14 cellular contexts compared by ENCODE assay signal in the genomic region with DNA sequence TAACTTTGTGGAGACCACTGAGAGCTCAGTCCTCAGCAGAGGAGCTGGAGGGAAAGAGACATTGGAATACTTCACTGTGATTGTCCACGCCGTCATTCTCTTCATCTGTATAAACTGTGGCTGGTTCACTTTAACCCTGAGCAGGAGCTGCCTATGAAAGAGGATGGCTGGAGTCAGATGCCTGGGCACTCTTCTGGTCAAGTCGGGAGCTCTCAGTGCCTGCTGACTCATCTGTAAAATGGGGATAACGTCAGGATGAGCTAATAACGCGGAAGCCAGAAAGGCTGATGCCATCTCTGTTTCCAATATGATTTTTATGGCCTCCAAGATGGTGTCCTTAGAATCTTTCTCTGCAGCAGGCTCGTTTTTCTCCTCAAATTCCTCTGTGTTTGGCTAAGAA.
"Had no signal": no experiment of that assay in that cellular context is flagged by ENCODE, and none has a peak within 500 bp of the region (broad histone marks: within the 10 kb centered on the region; RNA-seq: fewer than 3 reads in every experiment).

No MANE protein-coding gene starts in this region.

- H3K36me3 ChIP-seq: transverse colon, WERI-Rb-1 had no signal

- H3K27ac Mint-ChIP-seq: activated T-helper 1 cell treated with anti-CD3 and anti-CD28 coated beads, Interleukin-12 subunit alpha, Interleukin-12 subunit beta, Interleukin-2, Interleukin-4 antibody, amounts not matched to agents 30 ng/mL and 10 ng/mL and 1 ng/mL, durations not matched to agents 14 hours and 24 hours and 36 hours; mesothelial cell of epicardium; natural killer cell treated with Interleukin-12 subunit alpha and Interleukin-12 subunit beta and Interleukin-15 and Interleukin-18, amount 100 ng/mL, for 72 hours; stimulated activated naive CD8-positive, alpha-beta T cell treated with anti-CD3 and anti-CD28 coated beads, Interleukin-15, Interleukin-2, amounts not matched to agents 100 ng/mL and 50 ng/mL, for 24 hours; T-helper 17 cell had no signal

- H3K4me3 ChIP-seq: body of pancreas, lung, transverse colon had no signal

- H3K27me3 ChIP-seq: body of pancreas had no signal

- H3K9me3 Mint-ChIP-seq: activated T-helper 1 cell treated with anti-CD3 and anti-CD28 coated beads, Interleukin-12 subunit alpha, Interleukin-12 subunit beta, Interleukin-2, Interleukin-4 antibody, amounts not matched to agents 30 ng/mL and 10 ng/mL and 1 ng/mL, durations not matched to agents 14 hours and 24 hours and 36 hours; mesothelial cell of epicardium; natural killer cell treated with Interleukin-12 subunit alpha and Interleukin-12 subunit beta and Interleukin-15 and Interleukin-18, amount 100 ng/mL, for 72 hours; stimulated activated naive CD8-positive, alpha-beta T cell treated with anti-CD3 and anti-CD28 coated beads, Interleukin-15, Interleukin-2, amounts not matched to agents 100 ng/mL and 50 ng/mL, for 24 hours had no signal

- H3K4me1 ChIP-seq: transverse colon had no signal

- H3K4me3 Mint-ChIP-seq: activated T-helper 1 cell treated with anti-CD3 and anti-CD28 coated beads, Interleukin-12 subunit alpha, Interleukin-12 subunit beta, Interleukin-2, Interleukin-4 antibody, amounts not matched to agents 30 ng/mL and 10 ng/mL and 1 ng/mL, durations not matched to agents 14 hours and 24 hours and 36 hours; mesothelial cell of epicardium; natural killer cell treated with Interleukin-12 subunit alpha and Interleukin-12 subunit beta and Interleukin-15 and Interleukin-18, amount 100 ng/mL, for 72 hours; stimulated activated naive CD8-positive, alpha-beta T cell treated with anti-CD3 and anti-CD28 coated beads, Interleukin-15, Interleukin-2, amounts not matched to agents 100 ng/mL and 50 ng/mL, for 24 hours; T-helper 17 cell had no signal

- ATAC-seq: left lobe of liver; natural killer cell treated with Interleukin-12 subunit alpha and Interleukin-12 subunit beta and Interleukin-15 and Interleukin-18, amount 100 ng/mL, for 72 hours; T-helper 17 cell had no signal

- H3K9me3 ChIP-seq: body of pancreas, transverse colon had no signal

- H3K27ac ChIP-seq: transverse colon, WERI-Rb-1 had no signal

- H3K36me3 Mint-ChIP-seq: mesothelial cell of epicardium; natural killer cell treated with Interleukin-12 subunit alpha and Interleukin-12 subunit beta and Interleukin-15 and Interleukin-18, amount 100 ng/mL, for 72 hours had no signal

- DNase-seq: activated CD4-positive, alpha-beta T cell treated with anti-CD3 and anti-CD28 coated beads for 1 hour; activated CD4-positive, alpha-beta T cell treated with anti-CD3 and anti-CD28 coated beads, Interleukin-2, amount 50 U/mL, for 4 hours; activated naive CD4-positive, alpha-beta T cell treated with Interleukin-2 at 50 U/mL for 16 hours; body of pancreas; kidney; T-helper 17 cell; transverse colon; WERI-Rb-1 had no signal
